In the genomic region with DNA sequence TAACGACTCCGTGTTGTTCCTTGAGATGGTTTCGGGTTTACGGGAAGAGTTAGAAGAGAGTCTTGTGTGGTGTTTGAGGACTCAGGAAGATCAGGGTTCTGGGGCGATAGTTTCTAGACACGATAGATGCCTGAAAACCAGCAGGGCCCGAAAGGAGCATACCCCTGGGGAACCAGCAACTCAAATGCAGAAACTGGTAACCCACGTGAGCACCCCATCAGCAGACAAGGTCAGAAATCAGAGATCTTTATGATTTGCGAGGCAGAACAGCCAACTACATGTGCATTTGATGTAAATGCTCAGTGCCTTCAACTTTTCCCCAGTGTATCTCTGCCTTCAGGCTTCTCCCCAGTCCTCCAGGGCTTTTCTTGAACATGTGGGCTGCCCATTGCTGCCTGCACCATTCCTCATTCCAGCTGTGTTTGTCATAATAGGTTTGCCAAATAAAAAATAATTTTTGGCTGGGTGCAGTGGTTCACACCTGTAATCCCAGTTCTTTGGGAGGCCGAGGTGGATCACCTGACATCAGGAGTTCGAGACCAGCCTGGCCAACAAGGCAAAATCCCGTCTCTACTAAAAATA, we compare ENCODE assay signal across 22 cellular contexts.
DNase-seq lines count a peak whose midpoint lies in the region; ATAC-seq and TF ChIP-seq lines count a peak whose summit lies in the region.
"Had no signal": no experiment of that assay in that cellular context is flagged by ENCODE, and none has a peak within 500 bp of the region (broad histone marks: within the 10 kb centered on the region; RNA-seq: fewer than 3 reads in every experiment).

No MANE protein-coding gene starts in this region.

- H2BK5ac ChIP-seq in mesenchymal stem cell (ENCODE audit: low read depth, low read length, poor library complexity, severe bottlenecking): no peak overlapping the region

- H3K4me1 ChIP-seq in GM23338 (ENCODE audit: insufficient read depth) (no peaks in the 10 kb centered on the region), OCI-LY3 (ENCODE audit: low read length) (peaks cover 8% of the 10 kb centered on the region), mesenchymal stem cell (ENCODE audit: control insufficient read depth, insufficient read depth, low read depth, low read length) (peaks cover 2% of the 10 kb centered on the region)
- H3K4me1 ChIP-seq: A549; BE2C; BLaER1 treated with 17β-estradiol and CSF1 and Interleukin-3, amounts not matched to agents 10 nM and 100 nM; HAP-1 had no signal

- no peak overlapping the region for H2BK15ac ChIP-seq in mesenchymal stem cell (ENCODE audit: low read depth, poor library complexity, severe bottlenecking)

- no peak overlapping the region for H3K27ac Mint-ChIP-seq in GM23338
- H3K27ac Mint-ChIP-seq: CD14-positive monocyte; CD4-positive, alpha-beta T cell; CD8-positive, alpha-beta memory T cell; HFFc6 had no signal

- peaks cover 4% of the 10 kb centered on the region for H3K27me3 Mint-ChIP-seq in GM23338 (ENCODE audit: insufficient read depth, low read depth, poor library complexity)
- H3K27me3 Mint-ChIP-seq: CD4-positive, alpha-beta T cell; CD8-positive, alpha-beta memory T cell had no signal

- no peaks in the 10 kb centered on the region for H3K9me3 ChIP-seq in OCI-LY3 (ENCODE audit: insufficient read depth, low read length)
- H3K9me3 ChIP-seq in mesenchymal stem cell (ENCODE audit: control insufficient read depth, low read length): no peaks in the 10 kb centered on the region
- H3K9me3 ChIP-seq: BE2C, HAP-1 had no signal

- H3F3A ChIP-seq in GM23338 (replicated peaks; ENCODE audit: low read depth): no peaks in the 10 kb centered on the region

- peak overlapping the region; percentile 28 for H4K91ac ChIP-seq in mesenchymal stem cell (ENCODE audit: low read length)

- no peak overlapping the region for H3K4ac ChIP-seq in mesenchymal stem cell (ENCODE audit: low read depth in 1 of 2, low read length in 2 of 2)

- 99% methylated on average over 12 of the region's 12 CpGs for WGBS in mesenchymal stem cell

- H3K4me3 ChIP-seq in GM23338 (no peak overlapping the region), OCI-LY3 (ENCODE audit: low read length) (no peak overlapping the region), mesenchymal stem cell (ENCODE audit: insufficient read depth in 1 of 2, low read depth in 1 of 2, low read length in 2 of 2) (no peak overlapping the region)
- H3K4me3 ChIP-seq: A549; BLaER1 treated with 17β-estradiol and CSF1 and Interleukin-3, amounts not matched to agents 10 nM and 100 nM; GM23248; HAP-1 had no signal

- H3K9ac ChIP-seq in OCI-LY3 (ENCODE audit: low read length) (no peak overlapping the region), mesenchymal stem cell (ENCODE audit: low read length) (no peak overlapping the region)
- H3K9ac ChIP-seq: BLaER1 treated with 17β-estradiol and CSF1 and Interleukin-3, amounts not matched to agents 10 nM and 100 nM; GM23248 had no signal

- no peak for ATAC-seq in GM23338
- no peak for ATAC-seq in left colon
- no peak for ATAC-seq in HG03565 (IDR thresholded peaks at IDR 0.05; ENCODE audit: unreplicated experiment)
- ATAC-seq: A549 had no signal

- peak overlapping the region; percentile 88 for H2AFZ ChIP-seq in GM23338
- H2AFZ ChIP-seq in OCI-LY3 (ENCODE audit: low read depth, low read length): peak overlapping the region; percentile 31; the same call in 1 of the 2 replicates
- H2AFZ ChIP-seq in mesenchymal stem cell (ENCODE audit: low read depth, low read length): no peak overlapping the region
- H2AFZ ChIP-seq: GM23248 had no signal

- no peak overlapping the region for H3K4me3 Mint-ChIP-seq in GM23338
- H3K4me3 Mint-ChIP-seq: CD14-positive monocyte; CD4-positive, alpha-beta T cell; CD8-positive, alpha-beta memory T cell; HFFc6 had no signal

- no peak overlapping the region for H4K8ac ChIP-seq in mesenchymal stem cell (ENCODE audit: low read length)

- no peak overlapping the region for H2BK12ac ChIP-seq in mesenchymal stem cell (ENCODE audit: low read length in 2 of 2)

- no peak for TF ChIP-seq CTCF in GM23338 (conservative IDR thresholded peaks at IDR 0.05; ENCODE audit: low read depth in 2 of 2)
- no peak for TF ChIP-seq CTCF in OCI-LY3 (IDR thresholded peaks at IDR 0.05; ENCODE audit: low read depth, low read length)

- H3K79me1 ChIP-seq in mesenchymal stem cell (replicated peaks; ENCODE audit: low read length, poor library complexity, severe bottlenecking): no peaks in the 10 kb centered on the region

- no peak overlapping the region for H2BK120ac ChIP-seq in mesenchymal stem cell (ENCODE audit: low read depth, low read length)

- H3K27me3 ChIP-seq in GM23338 (ENCODE audit: insufficient read depth) (no peaks in the 10 kb centered on the region), OCI-LY3 (ENCODE audit: low read depth, low read length) (no peaks in the 10 kb centered on the region), mesenchymal stem cell (ENCODE audit: control insufficient read depth in 1 of 2, insufficient read depth in 1 of 2, low read length in 2 of 2) (no peaks in the 10 kb centered on the region)
- H3K27me3 ChIP-seq: BE2C; BLaER1 treated with 17β-estradiol and CSF1 and Interleukin-3, amounts not matched to agents 10 nM and 100 nM had no signal

- H3K79me2 ChIP-seq in GM23338 (replicated peaks; ENCODE audit: insufficient read depth) (no peaks in the 10 kb centered on the region), OCI-LY3 (ENCODE audit: low read length) (no peaks in the 10 kb centered on the region)

- H3K14ac ChIP-seq in mesenchymal stem cell (ENCODE audit: low read length in 2 of 2): no peak overlapping the region

- H3K36me3 ChIP-seq in GM23338 (ENCODE audit: insufficient read depth) (no peaks in the 10 kb centered on the region), OCI-LY3 (replicated peaks; ENCODE audit: low read depth, low read length) (no peaks in the 10 kb centered on the region), mesenchymal stem cell (ENCODE audit: control insufficient read depth in 1 of 2, insufficient read depth in 2 of 2, low read depth in 1 of 2, low read length in 2 of 2) (no peaks in the 10 kb centered on the region)
- H3K36me3 ChIP-seq: BE2C; BLaER1 treated with 17β-estradiol and CSF1 and Interleukin-3, amounts not matched to agents 10 nM and 100 nM; HAP-1 had no signal

- H3K36me3 Mint-ChIP-seq in GM23338 (ENCODE audit: low read depth): peaks cover 11% of the 10 kb centered on the region
- H3K36me3 Mint-ChIP-seq: CD14-positive monocyte had no signal

- no peaks in the 10 kb centered on the region for H4K20me1 ChIP-seq in GM23338 (replicated peaks; ENCODE audit: insufficient read depth)
- no peaks in the 10 kb centered on the region for H4K20me1 ChIP-seq in OCI-LY3 (ENCODE audit: insufficient read depth, low read length)
- H4K20me1 ChIP-seq: BLaER1 treated with 17β-estradiol and CSF1 and Interleukin-3, amounts not matched to agents 10 nM and 100 nM had no signal

- H3K9me2 ChIP-seq in GM23338 (ENCODE audit: insufficient read depth): no peaks in the 10 kb centered on the region; the same call in 1 of the 2 replicates

- intact Hi-C loops in left colon (cut with DNase I, micrococcal nuclease): no loop called here

- DNase-seq in GM23338 (ENCODE audit: low spot score) (no peak), mesenchymal stem cell (no peak), left colon (no peak), SKM-1 (lab: John Stamatoyannopoulos, UW; ENCODE audit: unreplicated experiment) (no peak)
- DNase-seq: 8988T; ACHN; AML-193; BE2C; CD4-positive, alpha-beta T cell; CD8-positive, alpha-beta memory T cell; DMS 273 treated with DMSO at 0.1 percent for 48 hours; DMS79; EL; GDM1; GM23248; HFFc6 had no signal

- H3K27ac ChIP-seq in GM23338 (ENCODE audit: low read depth) (no peak overlapping the region), OCI-LY3 (ENCODE audit: low read length) (no peak overlapping the region), mesenchymal stem cell (ENCODE audit: low read length, poor library complexity, severe bottlenecking) (no peak overlapping the region)
- H3K27ac ChIP-seq: BLaER1 treated with 17β-estradiol and CSF1 and Interleukin-3, amounts not matched to agents 10 nM and 100 nM; GM23248 had no signal

- no peaks in the 10 kb centered on the region for H3K4me1 Mint-ChIP-seq in GM23338
- H3K4me1 Mint-ChIP-seq: CD8-positive, alpha-beta memory T cell had no signal

- H2AK5ac ChIP-seq in mesenchymal stem cell (ENCODE audit: low read length, severe bottlenecking): no peak overlapping the region

- no peak overlapping the region for H3K18ac ChIP-seq in mesenchymal stem cell (ENCODE audit: low read depth in 1 of 2, low read length in 2 of 2)

- H3K23ac ChIP-seq in mesenchymal stem cell (ENCODE audit: low read length in 2 of 2): no peak overlapping the region

- H3K9me3 Mint-ChIP-seq in GM23338: peaks cover 12% of the 10 kb centered on the region
- H3K9me3 Mint-ChIP-seq: HFFc6 had no signal

- H3K4me2 ChIP-seq in GM23338 (no peak overlapping the region), OCI-LY3 (ENCODE audit: low read length) (peak overlapping the region; percentile 26; the same call in 1 of the 2 replicates), mesenchymal stem cell (ENCODE audit: low read length, poor library complexity, severe bottlenecking) (no peak overlapping the region)
- H3K4me2 ChIP-seq: A549; BLaER1 treated with 17β-estradiol and CSF1 and Interleukin-3, amounts not matched to agents 10 nM and 100 nM had no signal
